17 cellular contexts compared by ENCODE assay signal in genomic region chr2:237393523-237393922, GRCh38.
"Had no signal": no experiment of that assay in that cellular context is flagged by ENCODE, and none has a peak within 500 bp of the region (broad histone marks: within the 10 kb centered on the region; RNA-seq: fewer than 3 reads in every experiment).

No MANE protein-coding gene starts in this region.

- H3K9me3 ChIP-seq: heart right ventricle, left lung, prostate gland, right atrium auricular region had no signal

- H3K4me1 ChIP-seq: left lung, prostate gland had no signal

- H3K36me3 ChIP-seq: left lung, prostate gland had no signal

- H3K4me3 ChIP-seq: heart right ventricle, left lung, prostate gland, right atrium auricular region had no signal

- H3K27ac ChIP-seq: heart right ventricle, left lung, prostate gland, right atrium auricular region had no signal

- H3K27me3 ChIP-seq: right atrium auricular region had no signal

- DNase-seq: activated B cell treated with CpG ODN at 0.5 μM for 24 hours; activated CD4-positive, alpha-beta memory T cell treated with anti-CD3 and anti-CD28 coated beads, Interleukin-2, amount 10 ng/mL, durations not matched to agents 7 days and 5 days; activated CD4-positive, alpha-beta T cell treated with anti-CD3 and anti-CD28 coated beads for 48 hours; activated CD8-positive, alpha-beta memory T cell treated with anti-CD3 and anti-CD28 coated beads, Interleukin-2, amount 10 ng/mL, durations not matched to agents 7 days and 5 days; activated naive CD4-positive, alpha-beta T cell treated with Interleukin-2 at 50 U/mL for 16 hours; activated naive CD8-positive, alpha-beta T cell treated with anti-CD3 and anti-CD28 coated beads, Interleukin-2, amount 50 U/mL, for 24 hours; aorta; cortex of kidney; heart right ventricle; left lung; mammary epithelial cell; small intestine; stimulated activated CD4-positive, alpha-beta T cell treated with anti-CD3 and anti-CD28 coated beads, Interleukin-4, amount 100 ng/mL, for 1 hour; stimulated activated naive CD8-positive, alpha-beta T cell treated with anti-CD3 and anti-CD28 coated beads, Interleukin-15, amount 100 ng/mL, for 72 hours; trophoblast cell had no signal
